ENCODE assay signal across 9 cellular contexts in genomic region chr5:2750758-2751464, GRCh38. TPM values are rescaled to one million over a fixed set of nuclear protein-coding genes. Genes with fewer than 3 reads are reported as not detected.
DNase-seq lines count a peak whose midpoint lies in the region; TF ChIP-seq lines count a peak whose summit lies in the region.
"Had no signal": no experiment of that assay in that cellular context is flagged by ENCODE, and none has a peak within 500 bp of the region (broad histone marks: within the 10 kb centered on the region; RNA-seq: fewer than 3 reads in every experiment).

No MANE protein-coding gene starts in this region.

- H3K4me3 ChIP-seq in esophagus squamous epithelium, result peak overlapping the region; percentile 46 to 72 (median 64)

- DNase-seq in COLO668 (lab: John Stamatoyannopoulos, UW; ENCODE audit: unreplicated experiment) (peak; percentile 51), NCI-H748 (lab: John Stamatoyannopoulos, UW; ENCODE audit: unreplicated experiment) (peak; percentile 90), esophagus squamous epithelium (lab: John Stamatoyannopoulos, UW) (no peak), neural crest cell (ENCODE audit: low read depth, low spot score) (peak; percentile 34), cortex of kidney (lab: John Stamatoyannopoulos, UW) (no peak), posterior vena cava (ENCODE audit: low spot score) (no peak), DMS79 treated with DMSO at 0.1 percent for 48 hours (lab: John Stamatoyannopoulos, UW) (no peak)
- no peak for DNase-seq in central memory CD4-positive, alpha-beta T cell

- H3K27ac ChIP-seq in esophagus squamous epithelium, result peak overlapping the region; percentile 30 to 86 (median 85)

- H3K27ac Mint-ChIP-seq in neural crest cell (ENCODE audit: unreplicated experiment), result no peak overlapping the region
- H3K27ac Mint-ChIP-seq: memory B cell had no signal

- intact Hi-C loops in esophagus squamous epithelium (cut with DNase I) (no loop called here), posterior vena cava (cut with DNase I) (no loop called here)

- TF ChIP-seq POLR2A in esophagus squamous epithelium (IDR thresholded peaks at IDR 0.05), result no peak

- no peaks in the 10 kb centered on the region for H3K9me3 ChIP-seq in esophagus squamous epithelium

- H3K27me3 ChIP-seq in esophagus squamous epithelium, result peaks cover 0 to 98% (median 17%) of the 10 kb centered on the region in 4 donors

- peaks cover 0 to 16% (median 0%) of the 10 kb centered on the region in 3 donors for H3K36me3 ChIP-seq in esophagus squamous epithelium

- peaks cover 7 to 69% (median 30%) of the 10 kb centered on the region in 3 donors for H3K4me1 ChIP-seq in esophagus squamous epithelium

- no peak for TF ChIP-seq CTCF in esophagus squamous epithelium (IDR thresholded peaks at IDR 0.05)
- no peak for TF ChIP-seq CTCF in neural crest cell (conservative IDR thresholded peaks at IDR 0.05)

- peaks cover 12% of the 10 kb centered on the region for H3K36me3 Mint-ChIP-seq in neural crest cell (ENCODE audit: low read depth)

- H3K27me3 Mint-ChIP-seq in neural crest cell (ENCODE audit: low read depth), result peaks cover 47% of the 10 kb centered on the region

- H3K9me3 Mint-ChIP-seq in neural crest cell, result no peaks in the 10 kb centered on the region
- H3K9me3 Mint-ChIP-seq: memory B cell had no signal

- peak overlapping the region; percentile 95 for H3K4me3 Mint-ChIP-seq in neural crest cell
- H3K4me3 Mint-ChIP-seq: memory B cell had no signal

- peaks cover 52% of the 10 kb centered on the region for H3K4me1 Mint-ChIP-seq in neural crest cell

- no CpG with 5 or more reads among the region's 110 CpGs for WGBS in esophagus squamous epithelium, 2 donors

RNA-seq across cellular contexts. Expression of gene IRX2, which starts 0.6 kb away (rescaled TPM):
- total RNA-seq in esophagus squamous epithelium (1 to 10 TPM; 5.0 to 7.6 (median 6.0) TPM), neural crest cell (41.6 and 42.5 TPM in 2 replicates), posterior vena cava (under 1 TPM; 0.19 to 0.38 TPM)

Comparison
In these comparisons a context has a peak if more than half of its experiments do, and no peak if none do; other contexts are left out.
1. DNase-seq: peak in COLO668 (single experiment), NCI-H748 (single experiment) and neural crest cell (single experiment); none in esophagus squamous epithelium (single experiment), cortex of kidney (single experiment), posterior vena cava (single experiment), DMS79 treated with DMSO at 0.1 percent for 48 hours (single experiment) and central memory CD4-positive, alpha-beta T cell (single experiment).
2. RNA of gene IRX2, which starts 0.6 kb away (total RNA-seq): 41.6 to 42.5 TPM in neural crest cell and 5.0 to 7.6 TPM in esophagus squamous epithelium; 0.19 to 0.38 TPM in posterior vena cava; every median in the first group is over 4 times any median in the second.